ENCODE assay signal across 1 cellular context in genomic region chr12:132277374-132277801, GRCh38.
TF ChIP-seq lines count a peak whose summit lies in the region.

No MANE protein-coding gene starts in this region.

TF ChIP-seq in HepG2, 621 proteins besides CTCF, POLR2A, EP300 and RAD21 (continued from another document):
- TF ChIP-seq, protein P1, sequence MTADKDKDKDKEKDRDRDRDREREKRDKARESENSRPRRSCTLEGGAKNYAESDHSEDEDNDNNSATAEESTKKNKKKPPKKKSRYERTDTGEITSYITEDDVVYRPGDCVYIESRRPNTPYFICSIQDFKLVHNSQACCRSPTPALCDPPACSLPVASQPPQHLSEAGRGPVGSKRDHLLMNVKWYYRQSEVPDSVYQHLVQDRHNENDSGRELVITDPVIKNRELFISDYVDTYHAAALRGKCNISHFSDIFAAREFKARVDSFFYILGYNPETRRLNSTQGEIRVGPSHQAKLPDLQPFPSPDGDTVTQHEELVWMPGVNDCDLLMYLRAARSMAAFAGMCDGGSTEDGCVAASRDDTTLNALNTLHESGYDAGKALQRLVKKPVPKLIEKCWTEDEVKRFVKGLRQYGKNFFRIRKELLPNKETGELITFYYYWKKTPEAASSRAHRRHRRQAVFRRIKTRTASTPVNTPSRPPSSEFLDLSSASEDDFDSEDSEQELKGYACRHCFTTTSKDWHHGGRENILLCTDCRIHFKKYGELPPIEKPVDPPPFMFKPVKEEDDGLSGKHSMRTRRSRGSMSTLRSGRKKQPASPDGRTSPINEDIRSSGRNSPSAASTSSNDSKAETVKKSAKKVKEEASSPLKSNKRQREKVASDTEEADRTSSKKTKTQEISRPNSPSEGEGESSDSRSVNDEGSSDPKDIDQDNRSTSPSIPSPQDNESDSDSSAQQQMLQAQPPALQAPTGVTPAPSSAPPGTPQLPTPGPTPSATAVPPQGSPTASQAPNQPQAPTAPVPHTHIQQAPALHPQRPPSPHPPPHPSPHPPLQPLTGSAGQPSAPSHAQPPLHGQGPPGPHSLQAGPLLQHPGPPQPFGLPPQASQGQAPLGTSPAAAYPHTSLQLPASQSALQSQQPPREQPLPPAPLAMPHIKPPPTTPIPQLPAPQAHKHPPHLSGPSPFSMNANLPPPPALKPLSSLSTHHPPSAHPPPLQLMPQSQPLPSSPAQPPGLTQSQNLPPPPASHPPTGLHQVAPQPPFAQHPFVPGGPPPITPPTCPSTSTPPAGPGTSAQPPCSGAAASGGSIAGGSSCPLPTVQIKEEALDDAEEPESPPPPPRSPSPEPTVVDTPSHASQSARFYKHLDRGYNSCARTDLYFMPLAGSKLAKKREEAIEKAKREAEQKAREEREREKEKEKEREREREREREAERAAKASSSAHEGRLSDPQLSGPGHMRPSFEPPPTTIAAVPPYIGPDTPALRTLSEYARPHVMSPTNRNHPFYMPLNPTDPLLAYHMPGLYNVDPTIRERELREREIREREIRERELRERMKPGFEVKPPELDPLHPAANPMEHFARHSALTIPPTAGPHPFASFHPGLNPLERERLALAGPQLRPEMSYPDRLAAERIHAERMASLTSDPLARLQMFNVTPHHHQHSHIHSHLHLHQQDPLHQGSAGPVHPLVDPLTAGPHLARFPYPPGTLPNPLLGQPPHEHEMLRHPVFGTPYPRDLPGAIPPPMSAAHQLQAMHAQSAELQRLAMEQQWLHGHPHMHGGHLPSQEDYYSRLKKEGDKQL (CRISPR knock-in tag; IDR thresholded peaks at IDR 0.05; ENCODE audit: low read depth): no peak
- TF ChIP-seq BHLHE40 (IDR thresholded peaks at IDR 0.05; ENCODE audit: low read length) (no peak), ZBTB14 (CRISPR knock-in tag; IDR thresholded peaks at IDR 0.05) (no peak), KDM4B (CRISPR knock-in tag; IDR thresholded peaks at IDR 0.05) (no peak)
